Comparison of ENCODE assay signal across 8 cellular contexts in the genomic region with DNA sequence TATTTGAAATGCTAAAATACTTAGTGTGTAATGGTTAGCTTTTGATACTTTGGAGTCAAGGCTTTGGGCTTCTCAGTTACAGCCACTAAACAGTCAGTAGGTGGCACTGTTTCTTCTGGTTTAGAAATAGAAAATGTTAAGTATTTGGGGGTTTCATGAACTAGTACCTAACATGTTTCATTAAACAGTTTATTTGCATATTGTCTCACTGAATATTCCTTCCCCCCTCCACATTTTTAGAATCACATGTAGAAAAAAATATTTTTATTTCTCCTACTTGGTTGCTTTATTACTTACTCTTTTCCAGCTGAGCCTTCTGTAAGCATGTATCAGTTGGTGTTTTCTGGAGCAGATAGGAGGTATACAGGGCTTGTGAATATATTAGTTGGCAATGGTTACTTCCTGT. TPM values are rescaled to one million over a fixed set of nuclear protein-coding genes. Genes with fewer than 3 reads are reported as not detected.
DNase-seq lines count a peak whose midpoint lies in the region; TF ChIP-seq lines count a peak whose summit lies in the region.

No MANE protein-coding gene starts in this region.

- H3K4me1 ChIP-seq in HEK293 (ENCODE audit: control insufficient read depth, insufficient read depth, low read length) (no peaks in the 10 kb centered on the region), left ventricle myocardium inferior (peaks cover 4% of the 10 kb centered on the region)

- CTCF ChIA-PET in AG04450 (lab: Charles Lee) (interaction anchor here (0.6 to 8.5 kb wide), 31 partner anchors 9 to 326 kb away, joined by 3 to 78 read pairs (median 5); a partner anchor contains a TSS), HEK293 (lab: Yijun Ruan, JAX) (interaction anchor here (0.5 to 2.4 kb wide), 25 partner anchors 8 to 907 kb away, joined by 3 to 14 read pairs (median 4); no protein-coding TSS in a partner anchor)

- peaks cover 3% of the 10 kb centered on the region for H3K36me3 Mint-ChIP-seq in activated T-helper 2 cell treated with anti-CD3 and anti-CD28 coated beads, Interferon-gamma antibody, Interleukin-2, Interleukin-4, amounts not matched to agents 10 μg/mL and 5 μg/mL and 100 μg/mL, durations not matched to agents 14 hours and 24 hours and 36 hours (ENCODE audit: low read depth)

- no peaks in the 10 kb centered on the region for H3K27me3 Mint-ChIP-seq in activated T-helper 2 cell treated with anti-CD3 and anti-CD28 coated beads, Interferon-gamma antibody, Interleukin-2, Interleukin-4, amounts not matched to agents 10 μg/mL and 5 μg/mL and 100 μg/mL, durations not matched to agents 14 hours and 24 hours and 36 hours (ENCODE audit: low read depth)

- no peaks in the 10 kb centered on the region for H3K27me3 ChIP-seq in AG04450 (ENCODE audit: control insufficient read depth, insufficient read depth, low read length)
- no peaks in the 10 kb centered on the region for H3K27me3 ChIP-seq in left ventricle myocardium inferior (ENCODE audit: low read depth)

- DNase-seq in AG04450 (ENCODE audit: low read depth, low spot score) (no peak), GM12865 (ENCODE audit: low read depth) (peak; percentile 56), LNCaP clone FGC (ENCODE audit: low read depth) (no peak), left ventricle myocardium inferior (no peak), smooth muscle cell of the brain vasculature (ENCODE audit: low read depth, low spot score) (peak; percentile 18)
- no peak for DNase-seq in activated T-helper 2 cell treated with anti-CD3 and anti-CD28 coated beads, Interferon-gamma antibody, Interleukin-2, Interleukin-4, amounts not matched to agents 10 μg/mL and 5 μg/mL and 100 μg/mL, durations not matched to agents 14 hours and 24 hours and 36 hours (ENCODE audit: low spot score)

- TF ChIP-seq CTCF in AG04450 (IDR thresholded peaks at IDR 0.05; ENCODE audit: low read depth, low read length) (peak; percentile 90), GM12865 (IDR thresholded peaks at IDR 0.05; ENCODE audit: insufficient read depth, low read depth, low read length, missing control alignments) (peak; percentile 67), HEK293 (tag by site-specific recombination; IDR thresholded peaks at IDR 0.05) (peak; percentile 36; the same call in 1 of the 2 replicates), LNCaP clone FGC (IDR thresholded peaks at IDR 0.05; ENCODE audit: control insufficient read depth, extremely low read depth, insufficient read depth) (peak; percentile 71), WI38 (IDR thresholded peaks at IDR 0.05; ENCODE audit: low read depth, low read length) (peak; percentile 54; the same call in 1 of the 2 replicates), left ventricle myocardium inferior (IDR thresholded peaks at IDR 0.05; ENCODE audit: borderline replicate concordance) (peak; percentile 85)

- H3K9me3 ChIP-seq in AG04450 (ENCODE audit: control insufficient read depth, insufficient read depth, low read length) (no peaks in the 10 kb centered on the region), HEK293 (ENCODE audit: control insufficient read depth, insufficient read depth, low read depth, low read length) (no peaks in the 10 kb centered on the region), left ventricle myocardium inferior (replicated peaks) (no peaks in the 10 kb centered on the region)

- POLR2A ChIA-PET in AG04450 (lab: Yijun Ruan, JAX), result interaction anchor here (0.6 kb wide), 1 partner anchor 10 kb away, joined by 3 read pairs; no protein-coding TSS in a partner anchor
- POLR2A ChIA-PET in HEK293 (lab: Yijun Ruan, JAX), result no interaction called here

- intact Hi-C loops in left ventricle myocardium inferior (cut with micrococcal nuclease), result loop anchor here (5.0 kb wide), 1 partner anchor 317 kb away; no protein-coding TSS in a partner anchor
- intact Hi-C loops in activated T-helper 2 cell treated with anti-CD3 and anti-CD28 coated beads, Interferon-gamma antibody, Interleukin-2, Interleukin-4, amounts not matched to agents 10 μg/mL and 5 μg/mL and 100 μg/mL, durations not matched to agents 14 hours and 24 hours and 36 hours (cut with micrococcal nuclease), result no loop called here

- peaks cover 1% of the 10 kb centered on the region for H3K4me1 Mint-ChIP-seq in activated T-helper 2 cell treated with anti-CD3 and anti-CD28 coated beads, Interferon-gamma antibody, Interleukin-2, Interleukin-4, amounts not matched to agents 10 μg/mL and 5 μg/mL and 100 μg/mL, durations not matched to agents 14 hours and 24 hours and 36 hours (ENCODE audit: low read depth)

- H3K4me3 Mint-ChIP-seq in activated T-helper 2 cell treated with anti-CD3 and anti-CD28 coated beads, Interferon-gamma antibody, Interleukin-2, Interleukin-4, amounts not matched to agents 10 μg/mL and 5 μg/mL and 100 μg/mL, durations not matched to agents 14 hours and 24 hours and 36 hours (ENCODE audit: low read depth), result no peak overlapping the region

- H3K27ac ChIP-seq in AG04450 (ENCODE audit: low read depth, low read length), result no peak overlapping the region
- H3K27ac ChIP-seq in HEK293 (ENCODE audit: extremely low read depth, low read depth, low read length), result no peak overlapping the region
- H3K27ac ChIP-seq in left ventricle myocardium inferior (replicated peaks), result no peak overlapping the region

- no peaks in the 10 kb centered on the region for H3K9me3 Mint-ChIP-seq in activated T-helper 2 cell treated with anti-CD3 and anti-CD28 coated beads, Interferon-gamma antibody, Interleukin-2, Interleukin-4, amounts not matched to agents 10 μg/mL and 5 μg/mL and 100 μg/mL, durations not matched to agents 14 hours and 24 hours and 36 hours

- H3K36me3 ChIP-seq in HEK293 (ENCODE audit: control insufficient read depth in 2 of 2, insufficient read depth in 1 of 2, low read length in 2 of 2) (peaks cover 0 to 9% of the 10 kb centered on the region in 2 experiments; a peak in 1 of 3 replicates), left ventricle myocardium inferior (peaks cover 6% of the 10 kb centered on the region)

- no peak overlapping the region for H3K27ac Mint-ChIP-seq in activated T-helper 2 cell treated with anti-CD3 and anti-CD28 coated beads, Interferon-gamma antibody, Interleukin-2, Interleukin-4, amounts not matched to agents 10 μg/mL and 5 μg/mL and 100 μg/mL, durations not matched to agents 14 hours and 24 hours and 36 hours

- H3K4me3 ChIP-seq in AG04450 (ENCODE audit: low read depth, low read length), result no peak overlapping the region
- no peak overlapping the region for H3K4me3 ChIP-seq in GM12865 (ENCODE audit: low read depth, low read length)
- H3K4me3 ChIP-seq in HEK293 (ENCODE audit: low read depth, low read length), result no peak overlapping the region
- no peak overlapping the region for H3K4me3 ChIP-seq in LNCaP clone FGC (ENCODE audit: low read depth, low read length)
- no peak overlapping the region for H3K4me3 ChIP-seq in WI38 (ENCODE audit: low read depth, low read length)
- no peak overlapping the region for H3K4me3 ChIP-seq in left ventricle myocardium inferior

TF ChIP-seq in HEK293, 187 proteins besides CTCF, POLR2A, EP300 and RAD21:
- TF ChIP-seq WT1 (tag by site-specific recombination; IDR thresholded peaks at IDR 0.05), result no peak
- TF ChIP-seq ZNF785 (tag by site-specific recombination; IDR thresholded peaks at IDR 0.05), result no peak
- no peak for TF ChIP-seq ZNF571 (tag by site-specific recombination; IDR thresholded peaks at IDR 0.05)
- TF ChIP-seq ZNF501 (tag by site-specific recombination; IDR thresholded peaks at IDR 0.05), result no peak
- TF ChIP-seq, protein P1, sequence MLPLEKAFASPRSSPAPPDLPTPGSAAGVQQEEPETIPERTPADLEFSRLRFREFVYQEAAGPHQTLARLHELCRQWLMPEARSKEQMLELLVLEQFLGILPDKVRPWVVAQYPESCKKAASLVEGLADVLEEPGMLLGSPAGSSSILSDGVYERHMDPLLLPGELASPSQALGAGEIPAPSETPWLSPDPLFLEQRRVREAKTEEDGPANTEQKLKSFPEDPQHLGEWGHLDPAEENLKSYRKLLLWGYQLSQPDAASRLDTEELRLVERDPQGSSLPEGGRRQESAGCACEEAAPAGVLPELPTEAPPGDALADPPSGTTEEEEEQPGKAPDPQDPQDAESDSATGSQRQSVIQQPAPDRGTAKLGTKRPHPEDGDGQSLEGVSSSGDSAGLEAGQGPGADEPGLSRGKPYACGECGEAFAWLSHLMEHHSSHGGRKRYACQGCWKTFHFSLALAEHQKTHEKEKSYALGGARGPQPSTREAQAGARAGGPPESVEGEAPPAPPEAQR (tag by site-specific recombination; IDR thresholded peaks at IDR 0.05), result no peak
- TF ChIP-seq ZNF211 (tag by site-specific recombination; IDR thresholded peaks at IDR 0.05; ENCODE audit: low read depth), result no peak
- no peak for TF ChIP-seq ZBTB7A (tag by site-specific recombination; IDR thresholded peaks at IDR 0.05; ENCODE audit: low read depth)
- TF ChIP-seq ZNF433 (tag by site-specific recombination; IDR thresholded peaks at IDR 0.05; ENCODE audit: low read depth), result no peak
- no peak for TF ChIP-seq ZNF660 (tag by site-specific recombination; IDR thresholded peaks at IDR 0.05)
- TF ChIP-seq ZNF664 (tag by site-specific recombination; IDR thresholded peaks at IDR 0.05), result peak; percentile 63; the same call in 1 of the 2 replicates
- peak; percentile 88 for TF ChIP-seq ZNF654 (tag by site-specific recombination; IDR thresholded peaks at IDR 0.05; ENCODE audit: low read depth)

RNA-seq across cellular contexts. Expression of a gene that starts 48.0 kb away (rescaled TPM):
- polyA plus RNA-seq in AG04450 (2011; rRNA removed), result 24.0 and 24.5 TPM in 2 replicates
- polyA minus RNA-seq in AG04450 (2011; rRNA and poly(A)+ RNA removed), result 49.7 and 50.1 TPM in 2 replicates
- total RNA-seq in left ventricle myocardium inferior, result 30.3 TPM
- total RNA-seq in activated T-helper 2 cell treated with anti-CD3 and anti-CD28 coated beads, Interferon-gamma antibody, Interleukin-2, Interleukin-4, amounts not matched to agents 10 μg/mL and 5 μg/mL and 100 μg/mL, durations not matched to agents 14 hours and 24 hours and 36 hours, result 49.9 and 52.8 TPM in 2 replicates

RNA-seq across cellular contexts. Expression of a gene that starts 56.9 kb away (rescaled TPM):
- 21.1 and 31.1 TPM in 2 replicates for polyA plus RNA-seq in AG04450 (2011; rRNA removed)
- 7.3 and 14.5 TPM in 2 replicates for polyA minus RNA-seq in AG04450 (2011; rRNA and poly(A)+ RNA removed)
- 16.9 TPM for total RNA-seq in left ventricle myocardium inferior
- 39.8 and 45.0 TPM in 2 replicates for total RNA-seq in activated T-helper 2 cell treated with anti-CD3 and anti-CD28 coated beads, Interferon-gamma antibody, Interleukin-2, Interleukin-4, amounts not matched to agents 10 μg/mL and 5 μg/mL and 100 μg/mL, durations not matched to agents 14 hours and 24 hours and 36 hours

Comparison
In these comparisons a context has a peak if more than half of its experiments do, and no peak if none do; other contexts are left out.
1. DNase-seq: peak in GM12865 (single experiment) and smooth muscle cell of the brain vasculature (single experiment); none in AG04450 (single experiment), LNCaP clone FGC (single experiment), left ventricle myocardium inferior (single experiment) and activated T-helper 2 cell treated with anti-CD3 and anti-CD28 coated beads, Interferon-gamma antibody, Interleukin-2, Interleukin-4, amounts not matched to agents 10 μg/mL and 5 μg/mL and 100 μg/mL, durations not matched to agents 14 hours and 24 hours and 36 hours (single experiment).
2. CTCF ChIP-seq: peak in every context shown above with its lines; median percentile 90 in AG04450; 85 in left ventricle myocardium inferior; 71 in LNCaP clone FGC; 67 in GM12865; 54 in WI38; 36 in HEK293.